ENCODE assay signal across 15 cellular contexts in the genomic region with DNA sequence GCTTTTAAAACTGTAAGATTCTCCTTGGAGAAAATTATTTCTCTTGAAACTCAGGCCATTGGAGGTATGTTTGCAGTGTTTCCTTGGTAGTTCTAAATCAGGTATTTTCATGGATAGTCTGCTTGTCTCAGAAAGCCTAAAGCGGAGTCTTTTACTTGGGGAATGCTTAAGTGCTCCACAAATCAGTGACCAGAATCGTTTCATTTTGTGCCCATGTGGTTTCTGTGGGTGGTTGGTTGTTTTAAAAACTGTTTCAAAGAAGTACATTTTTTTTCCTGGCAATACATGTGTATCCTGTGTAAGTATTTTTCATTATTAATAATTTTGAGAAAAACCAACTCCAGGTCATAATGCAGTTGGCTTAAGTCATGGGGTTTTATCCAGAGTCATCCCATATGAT. TPM values are rescaled to one million over a fixed set of nuclear protein-coding genes. Genes with fewer than 3 reads are reported as not detected.
DNase-seq lines count a peak whose midpoint lies in the region; ATAC-seq and TF ChIP-seq lines count a peak whose summit lies in the region.
"Had no signal": no experiment of that assay in that cellular context is flagged by ENCODE, and none has a peak within 500 bp of the region (broad histone marks: within the 10 kb centered on the region; RNA-seq: fewer than 3 reads in every experiment).

No MANE protein-coding gene starts in this region.

- H3K9me3 Mint-ChIP-seq in CD4-positive, alpha-beta T cell, result peaks cover 4% of the 10 kb centered on the region
- peaks cover 9% of the 10 kb centered on the region for H3K9me3 Mint-ChIP-seq in activated naive CD8-positive, alpha-beta T cell treated with anti-CD3 and anti-CD28 coated beads, Interleukin-2, amount 50 U/mL, for 24 hours

- TF ChIP-seq CTCF in CD4-positive, alpha-beta T cell (IDR thresholded peaks at IDR 0.05), result no peak
- TF ChIP-seq CTCF in adrenal gland (IDR thresholded peaks at IDR 0.05), result no peak
- no peak for TF ChIP-seq CTCF in right lobe of liver (IDR thresholded peaks at IDR 0.05)

- H3K27me3 ChIP-seq in CD4-positive, alpha-beta T cell (ENCODE audit: control insufficient read depth, insufficient read depth, low read length), result no peaks in the 10 kb centered on the region
- H3K27me3 ChIP-seq in adrenal gland, result no peaks in the 10 kb centered on the region
- H3K27me3 ChIP-seq in right lobe of liver, result no peaks in the 10 kb centered on the region
- H3K27me3 ChIP-seq: neutrophil had no signal

- POLR2A ChIA-PET in CD4-positive, alpha-beta T cell (lab: Charles Lee), result interaction anchor here (1.0 to 3.5 kb wide), 2 partner anchors 25 to 32 kb away, joined by 3 to 31 read pairs; a partner anchor contains a TSS
- POLR2A ChIA-PET in HEK293T (lab: Yijun Ruan, JAX), result no interaction called here

- no peak for ATAC-seq in CD4-positive, alpha-beta T cell (ENCODE audit: poor library complexity)
- ATAC-seq in GM18870 (IDR thresholded peaks at IDR 0.05; ENCODE audit: unreplicated experiment), result peak; percentile 36
- peak; percentile 31 for ATAC-seq in HG02885 (IDR thresholded peaks at IDR 0.05; ENCODE audit: poor library complexity, unreplicated experiment)
- no peak for ATAC-seq in activated naive CD8-positive, alpha-beta T cell treated with anti-CD3 and anti-CD28 coated beads, Interleukin-2, amount 50 U/mL, for 24 hours
- ATAC-seq in right lobe of liver, result no peak

- H3K4me1 Mint-ChIP-seq in CD4-positive, alpha-beta T cell (ENCODE audit: low read depth), result peaks cover 60% of the 10 kb centered on the region
- H3K4me1 Mint-ChIP-seq in activated naive CD8-positive, alpha-beta T cell treated with anti-CD3 and anti-CD28 coated beads, Interleukin-2, amount 50 U/mL, for 24 hours, result peaks cover 44% of the 10 kb centered on the region
- H3K4me1 Mint-ChIP-seq: mesothelial cell of epicardium had no signal

- peak overlapping the region; percentile 21 for H3K4me3 Mint-ChIP-seq in CD4-positive, alpha-beta T cell
- H3K4me3 Mint-ChIP-seq in activated naive CD8-positive, alpha-beta T cell treated with anti-CD3 and anti-CD28 coated beads, Interleukin-2, amount 50 U/mL, for 24 hours, result peak overlapping the region; percentile 54
- H3K4me3 Mint-ChIP-seq: mesothelial cell of epicardium had no signal

- no peaks in the 10 kb centered on the region for H3K9me3 ChIP-seq in CD4-positive, alpha-beta T cell (ENCODE audit: control insufficient read depth, low read length)
- H3K9me3 ChIP-seq in adrenal gland (replicated peaks in 1 of 3) (peaks cover 0 to under 1% (median 0%) of the 10 kb centered on the region in 3 donors), right lobe of liver (peaks cover 0 to 3% (median 0%) of the 10 kb centered on the region in 4 donors)
- H3K9me3 ChIP-seq: neutrophil had no signal

- H3K36me3 Mint-ChIP-seq in CD4-positive, alpha-beta T cell (ENCODE audit: low read depth), result peaks cover 24% of the 10 kb centered on the region
- peaks cover 18% of the 10 kb centered on the region for H3K36me3 Mint-ChIP-seq in activated naive CD8-positive, alpha-beta T cell treated with anti-CD3 and anti-CD28 coated beads, Interleukin-2, amount 50 U/mL, for 24 hours (ENCODE audit: low read depth)

- no peaks in the 10 kb centered on the region for H3K36me3 ChIP-seq in adrenal gland (replicated peaks in 1 of 2)
- no peaks in the 10 kb centered on the region for H3K36me3 ChIP-seq in right lobe of liver
- H3K36me3 ChIP-seq: neutrophil, thoracic aorta had no signal

- H3K27me3 Mint-ChIP-seq in CD4-positive, alpha-beta T cell, result no peaks in the 10 kb centered on the region
- H3K27me3 Mint-ChIP-seq in activated naive CD8-positive, alpha-beta T cell treated with anti-CD3 and anti-CD28 coated beads, Interleukin-2, amount 50 U/mL, for 24 hours, result peaks cover 5% of the 10 kb centered on the region

- no peak overlapping the region for H3K4me3 ChIP-seq in adrenal gland
- no peak overlapping the region for H3K4me3 ChIP-seq in right lobe of liver
- H3K4me3 ChIP-seq: thoracic aorta had no signal

- no peak overlapping the region for H3K27ac ChIP-seq in CD4-positive, alpha-beta T cell (ENCODE audit: low read depth, low read length)
- no peak overlapping the region for H3K27ac ChIP-seq in adrenal gland
- no peak overlapping the region for H3K27ac ChIP-seq in right lobe of liver
- H3K27ac ChIP-seq: neutrophil, thoracic aorta had no signal

- TF ChIP-seq POLR2A in adrenal gland (IDR thresholded peaks at IDR 0.05), result no peak
- TF ChIP-seq POLR2A in right lobe of liver (IDR thresholded peaks at IDR 0.05), result no peak

- 73 to 92% (median 84%) methylated on average over 2 of the region's 2 CpGs for WGBS in adrenal gland, 4 donors
- WGBS in right lobe of liver (ENCODE audit: insufficient coverage, low coverage, low lambda C conversion rate, missing lambda C conversion rate), result 80% methylated on average over 2 of the region's 2 CpGs

- CTCF ChIA-PET in CD4-positive, alpha-beta T cell (lab: Charles Lee), result no interaction called here
- CTCF ChIA-PET in HEK293T (lab: Yijun Ruan, JAX), result no interaction called here

- peak overlapping the region; percentile 54 for H3K27ac Mint-ChIP-seq in CD4-positive, alpha-beta T cell
- H3K27ac Mint-ChIP-seq in activated naive CD8-positive, alpha-beta T cell treated with anti-CD3 and anti-CD28 coated beads, Interleukin-2, amount 50 U/mL, for 24 hours, result peak overlapping the region; percentile 2
- H3K27ac Mint-ChIP-seq: mesothelial cell of epicardium had no signal

- no peak for DNase-seq in CD4-positive, alpha-beta T cell
- DNase-seq in activated naive CD8-positive, alpha-beta T cell treated with anti-CD3 and anti-CD28 coated beads, Interleukin-2, amount 50 U/mL, for 24 hours, result no peak
- DNase-seq in adrenal gland (no peak), right lobe of liver (no peak), NCI-H128 (lab: John Stamatoyannopoulos, UW; ENCODE audit: unreplicated experiment) (no peak), HEK293T (ENCODE audit: extremely low spot score) (no peak)
- DNase-seq: amygdala, hypothalamus, NCI-H2029, NCI-H524 had no signal

- intact Hi-C loops in CD4-positive, alpha-beta T cell (cut with DNase I, micrococcal nuclease), result loop anchor here in 1 of 2 experiments (5.0 kb wide), 1 partner anchor 38 kb away; no protein-coding TSS in a partner anchor
- intact Hi-C loops in adrenal gland (cut with DNase I) (no loop called here), right lobe of liver (cut with DNase I) (no loop called here)

- H3K4me1 ChIP-seq in adrenal gland (replicated peaks in 1 of 2) (peaks cover 4 to 18% of the 10 kb centered on the region in 2 donors), right lobe of liver (no peaks in the 10 kb centered on the region)

TF ChIP-seq in HEK293T, 16 proteins besides CTCF, POLR2A, EP300 and RAD21:
- no peak for TF ChIP-seq BHLHE40 (IDR thresholded peaks at IDR 0.05; ENCODE audit: borderline replicate concordance)
- TF ChIP-seq SUZ12 (IDR thresholded peaks at IDR 0.05), result no peak
- TF ChIP-seq ELF4 (IDR thresholded peaks at IDR 0.05), result no peak
- no peak for TF ChIP-seq SP1 (IDR thresholded peaks at IDR 0.05)
- no peak for TF ChIP-seq ARNT (IDR thresholded peaks at IDR 0.05)
- no peak for TF ChIP-seq HDGF (IDR thresholded peaks at IDR 0.05; ENCODE audit: borderline replicate concordance)
- no peak for TF ChIP-seq LEF1 (IDR thresholded peaks at IDR 0.05; ENCODE audit: borderline replicate concordance)
- TF ChIP-seq FOXM1 (IDR thresholded peaks at IDR 0.05; ENCODE audit: borderline replicate concordance), result no peak
- no peak for TF ChIP-seq NFRKB (IDR thresholded peaks at IDR 0.05)
- no peak for TF ChIP-seq TARDBP (IDR thresholded peaks at IDR 0.05)
- TF ChIP-seq CTBP1 (IDR thresholded peaks at IDR 0.05; ENCODE audit: borderline replicate concordance), result no peak
- TF ChIP-seq L3MBTL2 (conservative IDR thresholded peaks at IDR 0.05), result no peak
- TF ChIP-seq FOXA1 (IDR thresholded peaks at IDR 0.05), result no peak
- no peak for TF ChIP-seq ZNF384 (IDR thresholded peaks at IDR 0.05)
- no peak for TF ChIP-seq FOXK2 (IDR thresholded peaks at IDR 0.05)

RNA-seq across cellular contexts. Expression of a gene that starts 33.6 kb away (rescaled TPM):
- total RNA-seq in CD4-positive, alpha-beta T cell, result 10 to 100 TPM; 52.9 to 55.3 TPM
- total RNA-seq in adrenal gland (10 to 100 TPM; 24.2 to 39.6 (median 32.4) TPM), right lobe of liver (10 to 100 TPM; 10.0 to 21.5 (median 13.9) TPM)
- 10 to 100 TPM in 2 of 3 donors, 1 to 10 TPM in 1; 9.1 to 56.7 (median 51.6) TPM for polyA plus RNA-seq in adrenal gland

Comparison
In these comparisons a context has a peak if more than half of its experiments do, and no peak if none do; other contexts are left out.
1. ATAC-seq: peak in GM18870 (single experiment) and HG02885 (single experiment); none in CD4-positive, alpha-beta T cell (single experiment), activated naive CD8-positive, alpha-beta T cell treated with anti-CD3 and anti-CD28 coated beads, Interleukin-2, amount 50 U/mL, for 24 hours (single experiment) and right lobe of liver (0 of 4).